ENCODE assay signal across 26 cellular contexts in the genomic region with DNA sequence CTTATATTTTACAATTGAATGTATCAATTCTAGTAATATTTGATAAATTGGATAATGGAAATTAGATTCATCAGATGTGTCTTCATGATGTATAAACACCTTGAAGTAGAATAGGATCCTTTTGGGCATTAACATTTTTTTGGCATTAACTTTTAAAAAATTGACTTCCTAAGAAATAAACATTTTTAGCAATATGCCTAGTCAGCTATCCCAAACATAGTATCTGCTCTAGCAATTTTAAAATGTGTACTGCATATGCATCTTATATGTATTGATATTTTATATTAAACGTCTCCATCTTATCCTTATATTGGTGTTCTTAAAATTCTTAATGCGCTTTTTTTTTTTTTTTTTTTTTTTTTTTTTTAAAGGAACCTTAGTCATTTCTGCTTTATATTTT. TPM values are rescaled to one million over a fixed set of nuclear protein-coding genes. Genes with fewer than 3 reads are reported as not detected.
DNase-seq lines count a peak whose midpoint lies in the region; ATAC-seq, FAIRE-seq and TF ChIP-seq lines count a peak whose summit lies in the region.
"Had no signal": no experiment of that assay in that cellular context is flagged by ENCODE, and none has a peak within 500 bp of the region (broad histone marks: within the 10 kb centered on the region; RNA-seq: fewer than 3 reads in every experiment).

No MANE protein-coding gene starts in this region.

- H3K4me1 ChIP-seq in HepG2 (ENCODE audit: insufficient read depth, low read length) (no peaks in the 10 kb centered on the region), right lobe of liver (no peaks in the 10 kb centered on the region), K562 (replicated peaks in 1 of 2; ENCODE audit: control insufficient read depth in 2 of 2, insufficient read depth in 2 of 2, low read length in 2 of 2) (no peaks in the 10 kb centered on the region), pancreas (peaks cover 0 to 8% (median 0%) of the 10 kb centered on the region in 3 donors)
- H3K4me1 ChIP-seq: A549, BE2C, HAP-1 had no signal

- TF ChIP-seq EP300 in HepG2 (IDR thresholded peaks at IDR 0.05; ENCODE audit: low read depth in 2 of 2, low read length in 2 of 2) (no peak), HepG2 (CRISPR knock-in tag; IDR thresholded peaks at IDR 0.05; ENCODE audit: borderline replicate concordance) (no peak), K562 (IDR thresholded peaks at IDR 0.05; ENCODE audit: low read length) (no peak)

- WGBS in HepG2 (ENCODE audit: low lambda C conversion rate), result 92% methylated on average over 2 of the region's 2 CpGs
- WGBS in right lobe of liver (ENCODE audit: insufficient coverage, low coverage, low lambda C conversion rate, missing lambda C conversion rate), result 100% methylated on average over 2 of the region's 2 CpGs
- 73% methylated on average over 1 of the region's 2 CpGs for WGBS in K562 (ENCODE audit: insufficient coverage, low coverage, missing lambda C conversion rate)
- 88 to 94% methylated on average over 2 of the region's 2 CpGs for WGBS in pancreas, 2 donors

- CTCF ChIA-PET in HepG2 (lab: Yijun Ruan, JAX; ENCODE audit: low intra/inter-chr PET ratio, low total read pairs), result no interaction called here
- CTCF ChIA-PET in K562 (lab: Yijun Ruan, JAX; ENCODE audit: low intra/inter-chr PET ratio), result no interaction called here

- BruUV-seq in HepG2 (replicated peaks; lab: Mats Ljungman, UMichigan) (no TSS peak), K562 (replicated peaks; lab: Mats Ljungman, UMichigan) (no TSS peak)

- no peak for FAIRE-seq in HepG2 (lab: Jason Lieb, UNC)
- FAIRE-seq in K562 (lab: Jason Lieb, UNC), result no peak
- FAIRE-seq in frontal cortex (lab: Jason Lieb, UNC), result peak; percentile 48
- peak; percentile 51 for FAIRE-seq in pancreas (lab: Jason Lieb, UNC)
- FAIRE-seq: A549, GM12892, H54 had no signal

- H3K9me1 ChIP-seq in K562 (ENCODE audit: control insufficient read depth, insufficient read depth, low read length), result no peaks in the 10 kb centered on the region

- TF ChIP-seq POLR2A in HepG2 (IDR thresholded peaks at IDR 0.05; ENCODE audit: insufficient read depth in 1 of 2, low read depth in 2 of 2, low read length in 2 of 2) (no peak), right lobe of liver (IDR thresholded peaks at IDR 0.05) (no peak), K562 (conservative IDR thresholded peaks at IDR 0.05) (no peak)

- H3K79me2 ChIP-seq in HepG2 (ENCODE audit: insufficient read depth, low read length) (no peaks in the 10 kb centered on the region), K562 (ENCODE audit: control insufficient read depth, insufficient read depth, low read length) (no peaks in the 10 kb centered on the region)

- no peak overlapping the region for H3K4me3 ChIP-seq in HepG2 (replicated peaks in 1 of 3; ENCODE audit: insufficient read depth in 1 of 3, low read depth in 2 of 3, low read length in 3 of 3)
- no peak overlapping the region for H3K4me3 ChIP-seq in right lobe of liver
- H3K4me3 ChIP-seq in K562, result no peak overlapping the region
- H3K4me3 ChIP-seq in pancreas, result no peak overlapping the region
- H3K4me3 ChIP-seq: A549; BLaER1 treated with 17β-estradiol and CSF1 and Interleukin-3, amounts not matched to agents 10 nM and 100 nM; HAP-1 had no signal

- no peak overlapping the region for H3K9ac ChIP-seq in HepG2 (ENCODE audit: insufficient read depth, low read depth, low read length)
- no peak overlapping the region for H3K9ac ChIP-seq in K562 (ENCODE audit: insufficient read depth in 1 of 2, low read depth in 2 of 2, low read length in 2 of 2)
- H3K9ac ChIP-seq: BLaER1 treated with 17β-estradiol and CSF1 and Interleukin-3, amounts not matched to agents 10 nM and 100 nM had no signal

- H3K27ac ChIP-seq in HepG2 (ENCODE audit: extremely low read length, insufficient read depth, low read length), result no peak overlapping the region
- H3K27ac ChIP-seq in right lobe of liver, result no peak overlapping the region
- no peak overlapping the region for H3K27ac ChIP-seq in K562 (ENCODE audit: extremely low read depth, low read depth, low read length)
- H3K27ac ChIP-seq in pancreas, result no peak overlapping the region
- H3K27ac ChIP-seq: 22Rv1; A549; BLaER1 treated with 17β-estradiol and CSF1 and Interleukin-3, amounts not matched to agents 10 nM and 100 nM had no signal

- TF ChIP-seq RAD21 in HepG2 (CRISPR knock-in tag; IDR thresholded peaks at IDR 0.05) (no peak), K562 (CRISPR knock-in tag; conservative IDR thresholded peaks at IDR 0.05 in 1 of 2, IDR thresholded peaks at IDR 0.05 in 1 of 2) (no peak)

- H3K4me2 ChIP-seq in HepG2 (ENCODE audit: low read depth, low read length) (no peak overlapping the region), K562 (ENCODE audit: insufficient read depth, low read length) (no peak overlapping the region)
- H3K4me2 ChIP-seq: A549; BLaER1 treated with 17β-estradiol and CSF1 and Interleukin-3, amounts not matched to agents 10 nM and 100 nM had no signal

- DNase-seq in HepG2 (ENCODE audit: low spot score) (no peak), right lobe of liver (no peak), K562 (ENCODE audit: extremely low read depth in 1 of 4, low spot score in 3 of 4) (no peak), frontal cortex (ENCODE audit: low spot score in 2 of 2) (no peak), pancreas (no peak), NCI-H187 treated with DMSO at 0.1 percent for 48 hours (lab: John Stamatoyannopoulos, UW) (no peak), SHP77 (lab: John Stamatoyannopoulos, UW) (no peak)
- DNase-seq in effector memory CD8-positive, alpha-beta T cell, result no peak
- DNase-seq: ACHN; AML-193; BE2C; CD4-positive, alpha-beta T cell; CD8-positive, alpha-beta memory T cell; DMS 273 treated with DMSO at 0.1 percent for 48 hours; DMS79; EL; GF-D8; GOT3; HFFc6 had no signal

- H3K36me3 Mint-ChIP-seq in effector memory CD8-positive, alpha-beta T cell (ENCODE audit: insufficient read depth), result peaks cover 84% of the 10 kb centered on the region

- H3K27me3 Mint-ChIP-seq in effector memory CD8-positive, alpha-beta T cell, result no peaks in the 10 kb centered on the region
- H3K27me3 Mint-ChIP-seq: CD4-positive, alpha-beta T cell; CD8-positive, alpha-beta memory T cell had no signal

- no peak overlapping the region for H3K4me3 Mint-ChIP-seq in effector memory CD8-positive, alpha-beta T cell
- H3K4me3 Mint-ChIP-seq: CD14-positive monocyte; CD4-positive, alpha-beta T cell; CD8-positive, alpha-beta memory T cell; HFFc6 had no signal

- peaks cover 5 to 26% of the 10 kb centered on the region in 2 donors for H3K4me1 Mint-ChIP-seq in effector memory CD8-positive, alpha-beta T cell (ENCODE audit: low read depth in 2 of 2)

- intact Hi-C loops in HepG2 (cut with micrococcal nuclease; ENCODE audit: unreplicated experiment) (no loop called here), right lobe of liver (cut with DNase I) (no loop called here), K562 (cut with micrococcal nuclease) (loop anchor here (2.0 kb wide), 1 partner anchor 59 kb away; no protein-coding TSS in a partner anchor), pancreas (cut with DNase I) (no loop called here)

- H3K9me3 ChIP-seq in HepG2 (ENCODE audit: low read length) (no peaks in the 10 kb centered on the region), right lobe of liver (no peaks in the 10 kb centered on the region), K562 (replicated peaks; ENCODE audit: control insufficient read depth, insufficient read depth, low read depth, low read length) (peaks cover 2% of the 10 kb centered on the region; the same call in 1 of the 2 replicates), pancreas (no peaks in the 10 kb centered on the region)
- H3K9me3 ChIP-seq: A549, BE2C, HAP-1 had no signal

- no peak overlapping the region for H3K27ac Mint-ChIP-seq in effector memory CD8-positive, alpha-beta T cell
- H3K27ac Mint-ChIP-seq: CD14-positive monocyte; CD4-positive, alpha-beta T cell; CD8-positive, alpha-beta memory T cell; HFFc6 had no signal

- in situ Hi-C loops in HepG2 (cut with HindIII; ENCODE audit: extremely low pct_ligation_motif_present, low pct_unique_long_range_greater_than_20kb) (no loop called here), K562 (cut with MboI) (no loop called here)

- H4K20me1 ChIP-seq in HepG2 (ENCODE audit: insufficient read depth, low read length), result no peaks in the 10 kb centered on the region
- H4K20me1 ChIP-seq in K562 (replicated peaks; ENCODE audit: control insufficient read depth, insufficient read depth, low read length), result no peaks in the 10 kb centered on the region

- TF ChIP-seq CTCF in HepG2 (CRISPR knock-in tag; IDR thresholded peaks at IDR 0.05), result no peak
- no peak for TF ChIP-seq CTCF in right lobe of liver (IDR thresholded peaks at IDR 0.05)
- TF ChIP-seq CTCF in K562 (IDR thresholded peaks at IDR 0.05 in 2 of 3, conservative IDR thresholded peaks at IDR 0.05 in 1 of 3; ENCODE audit: insufficient read depth in 2 of 3, low read depth in 1 of 3, low read length in 3 of 3), result no peak
- TF ChIP-seq CTCF in pancreas (IDR thresholded peaks at IDR 0.05), result no peak

- H3K36me3 ChIP-seq in HepG2 (replicated peaks in 1 of 2; ENCODE audit: control insufficient read depth in 1 of 2, insufficient read depth in 2 of 2, low read length in 2 of 2) (peaks cover 6 to 38% of the 10 kb centered on the region in 2 experiments; a peak in 4 of 5 replicates), right lobe of liver (peaks cover 5 to 73% (median 24%) of the 10 kb centered on the region in 4 donors), K562 (ENCODE audit: control insufficient read depth, insufficient read depth, low read length) (peaks cover 71% of the 10 kb centered on the region), pancreas (peaks cover 11 to 66% (median 21%) of the 10 kb centered on the region in 3 donors)

- POLR2A ChIA-PET in HepG2 (lab: Yijun Ruan, JAX) (interaction anchor here (2.3 kb wide), 1 partner anchor 8 kb away, joined by 6 read pairs; no protein-coding TSS in a partner anchor), K562 (lab: Yijun Ruan, JAX) (interaction anchor here (1.0 to 4.7 kb wide), 3 partner anchors 10 to 14 kb away, joined by 3 to 20 read pairs (median 3); no protein-coding TSS in a partner anchor)

- ATAC-seq in HepG2 (no peak), right lobe of liver (no peak), K562 (no peak), pancreas (no peak)
- no peak for ATAC-seq in effector memory CD8-positive, alpha-beta T cell (replicated peaks)
- ATAC-seq: A549 had no signal

- H3K27me3 ChIP-seq in HepG2 (ENCODE audit: control insufficient read depth in 1 of 2, insufficient read depth in 2 of 2, low read length in 2 of 2) (no peaks in the 10 kb centered on the region), right lobe of liver (no peaks in the 10 kb centered on the region), K562 (ENCODE audit: control insufficient read depth in 2 of 2, insufficient read depth in 2 of 2, low read length in 2 of 2) (no peaks in the 10 kb centered on the region), pancreas (no peaks in the 10 kb centered on the region)
- H3K27me3 ChIP-seq: BE2C; BLaER1 treated with 17β-estradiol and CSF1 and Interleukin-3, amounts not matched to agents 10 nM and 100 nM had no signal

- no peak overlapping the region for H2AFZ ChIP-seq in HepG2 (ENCODE audit: low read length)
- H2AFZ ChIP-seq in K562 (ENCODE audit: low read depth, low read length), result no peak overlapping the region

- no peaks in the 10 kb centered on the region for H3K9me3 Mint-ChIP-seq in effector memory CD8-positive, alpha-beta T cell

RNA-seq across cellular contexts. Expression of gene CCNDBP1, which starts 8.5 kb away (rescaled TPM):
- total RNA-seq in HepG2 (2016; rRNA removed; fragmentation: Illumina TruSeq; extraction: Trizol) (24.8 and 33.1 TPM in 2 replicates), right lobe of liver (10 to 100 TPM; 20.2 to 30.5 (median 22.9) TPM), K562 (2014; rRNA removed) (50.0 and 55.5 TPM in 2 replicates), K562 (2014; rRNA removed; fragmentation: Illumina TruSeq; extraction: Trizol) (67.6 and 71.9 TPM in 2 replicates), K562 (2015; rRNA removed; fragmentation: Illumina TruSeq; extraction: Trizol) (47.9 and 49.5 TPM in 2 replicates), K562 (2021) (47.9 and 49.1 TPM in 2 replicates), frontal cortex (22.4 TPM), pancreas (10 to 100 TPM; 17.6 to 35.7 (median 21.7) TPM)
- 5.3 and 5.7 TPM in 2 replicates for total RNA-seq in HepG2 (2016; cell fraction: cytosol; rRNA removed; fragmentation: Illumina TruSeq; extraction: Trizol; ENCODE audit: low read depth)
- 23.1 and 35.5 TPM in 2 replicates for total RNA-seq in HepG2 (2016; cell fraction: insoluble cytoplasmic fraction; rRNA removed; fragmentation: Illumina TruSeq; extraction: Trizol)
- total RNA-seq in HepG2 (2016; cell fraction: membrane; rRNA removed; fragmentation: Illumina TruSeq; extraction: Trizol), result 11.3 and 11.4 TPM in 2 replicates
- 14.3 and 16.4 TPM in 2 replicates for total RNA-seq in HepG2 (2016; cell fraction: nucleus; rRNA removed; fragmentation: Illumina TruSeq; extraction: Trizol)
- polyA plus RNA-seq in HepG2 (2011; rRNA removed) (35.9 and 42.3 TPM in 2 replicates), K562 (2011; rRNA removed) (98.3 and 111 TPM in 2 replicates), K562 (2014; fragmentation: Illumina TruSeq; extraction: Trizol) (57.7 and 59.9 TPM in 2 replicates), K562 (2014; fragmentation: Nextera tagmentation; extraction: Ambion mirVana) (10 to 100 TPM; 37.0 to 44.7 TPM), K562 (2014; rRNA removed) (65.4 and 72.0 TPM in 2 replicates), pancreas (10 to 100 TPM; 20.1 to 37.7 TPM)
- polyA plus RNA-seq in HepG2 (2011; cell fraction: cytosol; rRNA removed), result 35.3 and 35.4 TPM in 2 replicates
- 31.8 and 37.6 TPM in 2 replicates for polyA plus RNA-seq in HepG2 (2011; cell fraction: nucleus; rRNA removed)
- polyA plus RNA-seq in HepG2 (2012), result 23.1 and 31.6 TPM in 2 replicates
- polyA plus RNA-seq in HepG2 (2016; cell fraction: cytosol; fragmentation: Illumina TruSeq; extraction: Trizol; ENCODE audit: low read depth), result 5.0 and 5.3 TPM in 2 replicates
- polyA plus RNA-seq in HepG2 (2016; cell fraction: insoluble cytoplasmic fraction; fragmentation: Illumina TruSeq; extraction: Trizol; ENCODE audit: low read depth), result 31.6 and 34.7 TPM in 2 replicates
- 7.8 and 9.0 TPM in 2 replicates for polyA plus RNA-seq in HepG2 (2016; cell fraction: membrane; fragmentation: Illumina TruSeq; extraction: Trizol; ENCODE audit: low read depth)
- polyA plus RNA-seq in HepG2 (2016; cell fraction: nucleus; fragmentation: Illumina TruSeq; extraction: Trizol; ENCODE audit: insufficient read depth, low read depth), result 16.2 and 18.0 TPM in 2 replicates
- 25.9 and 41.1 TPM in 2 replicates for polyA minus RNA-seq in HepG2 (2011; rRNA and poly(A)+ RNA removed; ENCODE audit: low replicate concordance)
- polyA minus RNA-seq in HepG2 (2011; cell fraction: cytosol; rRNA and poly(A)+ RNA removed), result 13.3 and 14.3 TPM in 2 replicates
- 40.0 and 46.0 TPM in 2 replicates for polyA minus RNA-seq in HepG2 (2011; cell fraction: nucleus; rRNA and poly(A)+ RNA removed)
- total RNA-seq in K562 (2011; cell fraction: chromatin; rRNA removed; ENCODE audit: low replicate concordance), result 56.2 and 80.6 TPM in 2 replicates
- total RNA-seq in K562 (2011; cell fraction: nucleolus; rRNA removed), result 40.4 and 46.3 TPM in 2 replicates
- total RNA-seq in K562 (2011; cell fraction: nucleoplasm; rRNA removed), result 55.0 and 77.6 TPM in 2 replicates
- polyA plus RNA-seq in K562 (2011; cell fraction: cytosol; rRNA removed), result 86.8 and 107 TPM in 2 replicates
- polyA plus RNA-seq in K562 (2011; cell fraction: nucleus; rRNA removed), result 58.5 and 72.4 TPM in 2 replicates
- polyA plus RNA-seq in K562 (2012), result 50.4 and 99.8 TPM in 2 replicates
- 61.5 and 64.1 TPM in 2 replicates for polyA minus RNA-seq in K562 (2011; rRNA and poly(A)+ RNA removed)
- polyA minus RNA-seq in K562 (2011; cell fraction: cytosol; rRNA and poly(A)+ RNA removed), result 18.9 and 22.9 TPM in 2 replicates
- polyA minus RNA-seq in K562 (2011; cell fraction: nucleus; rRNA and poly(A)+ RNA removed), result 33.1 and 51.0 TPM in 2 replicates

RNA-seq across cellular contexts. Expression of gene EPB42, which starts 27.1 kb away (rescaled TPM):
- total RNA-seq in HepG2 (2016; rRNA removed; fragmentation: Illumina TruSeq; extraction: Trizol), result not detected in 2 replicates
- not detected in 2 replicates for total RNA-seq in HepG2 (2016; cell fraction: cytosol; rRNA removed; fragmentation: Illumina TruSeq; extraction: Trizol; ENCODE audit: low read depth)
- total RNA-seq in HepG2 (2016; cell fraction: insoluble cytoplasmic fraction; rRNA removed; fragmentation: Illumina TruSeq; extraction: Trizol), result not detected in 2 replicates
- total RNA-seq in HepG2 (2016; cell fraction: membrane; rRNA removed; fragmentation: Illumina TruSeq; extraction: Trizol), result not detected in 2 replicates
- not detected in 2 replicates for total RNA-seq in HepG2 (2016; cell fraction: nucleus; rRNA removed; fragmentation: Illumina TruSeq; extraction: Trizol)
- not detected in 2 replicates for polyA plus RNA-seq in HepG2 (2011; rRNA removed)
- not detected in 2 replicates for polyA plus RNA-seq in HepG2 (2011; cell fraction: cytosol; rRNA removed)
- polyA plus RNA-seq in HepG2 (2011; cell fraction: nucleus; rRNA removed), result not detected in 2 replicates
- polyA plus RNA-seq in HepG2 (2012), result not detected in 2 replicates
- polyA plus RNA-seq in HepG2 (2016; cell fraction: cytosol; fragmentation: Illumina TruSeq; extraction: Trizol; ENCODE audit: low read depth), result not detected in 2 replicates
- polyA plus RNA-seq in HepG2 (2016; cell fraction: insoluble cytoplasmic fraction; fragmentation: Illumina TruSeq; extraction: Trizol; ENCODE audit: low read depth), result not detected in 2 replicates
- polyA plus RNA-seq in HepG2 (2016; cell fraction: membrane; fragmentation: Illumina TruSeq; extraction: Trizol; ENCODE audit: low read depth), result not detected in 2 replicates
- not detected in 2 replicates for polyA plus RNA-seq in HepG2 (2016; cell fraction: nucleus; fragmentation: Illumina TruSeq; extraction: Trizol; ENCODE audit: insufficient read depth, low read depth)
- not detected in 2 replicates for polyA minus RNA-seq in HepG2 (2011; rRNA and poly(A)+ RNA removed; ENCODE audit: low replicate concordance)
- not detected in 2 replicates for polyA minus RNA-seq in HepG2 (2011; cell fraction: cytosol; rRNA and poly(A)+ RNA removed)
- polyA minus RNA-seq in HepG2 (2011; cell fraction: nucleus; rRNA and poly(A)+ RNA removed), result not detected in 2 replicates
- 1 to 10 TPM in 1 of 6 experiments, under 1 TPM in 2, not detected in 3; 0.20 to 3.4 (median 0.64) TPM for total RNA-seq in right lobe of liver
- 0.51 and 1.6 TPM in 2 replicates for total RNA-seq in K562 (2011; cell fraction: chromatin; rRNA removed; ENCODE audit: low replicate concordance)
- total RNA-seq in K562 (2011; cell fraction: nucleolus; rRNA removed), result 1.5 and 1.7 TPM in 2 replicates
- total RNA-seq in K562 (2011; cell fraction: nucleoplasm; rRNA removed), result 1.2 and 2.3 TPM in 2 replicates
- 1.5 and 2.1 TPM in 2 replicates for total RNA-seq in K562 (2014; rRNA removed)
- total RNA-seq in K562 (2014; rRNA removed; fragmentation: Illumina TruSeq; extraction: Trizol), result 1.4 and 1.5 TPM in 2 replicates
- total RNA-seq in K562 (2015; rRNA removed; fragmentation: Illumina TruSeq; extraction: Trizol), result 0.51 and 0.79 TPM in 2 replicates
- 1.3 and 1.7 TPM in 2 replicates for total RNA-seq in K562 (2021)
- 0.59 and 0.89 TPM in 2 replicates for polyA plus RNA-seq in K562 (2011; rRNA removed)
- polyA plus RNA-seq in K562 (2011; cell fraction: cytosol; rRNA removed), result 0.89 and 0.96 TPM in 2 replicates
- 0.66 and 0.70 TPM in 2 replicates for polyA plus RNA-seq in K562 (2011; cell fraction: nucleus; rRNA removed)
- polyA plus RNA-seq in K562 (2012), result 0.91 and 1.2 TPM in 2 replicates
- polyA plus RNA-seq in K562 (2014; fragmentation: Illumina TruSeq; extraction: Trizol), result 1.5 and 2.3 TPM in 2 replicates
- polyA plus RNA-seq in K562 (2014; fragmentation: Nextera tagmentation; extraction: Ambion mirVana), result under 1 TPM; 0.38 to 0.57 TPM
- 1.3 and 1.6 TPM in 2 replicates for polyA plus RNA-seq in K562 (2014; rRNA removed)
- 1.5 and 1.6 TPM in 2 replicates for polyA minus RNA-seq in K562 (2011; rRNA and poly(A)+ RNA removed)
- polyA minus RNA-seq in K562 (2011; cell fraction: cytosol; rRNA and poly(A)+ RNA removed), result 0.67 and 1.9 TPM in 2 replicates
- 0.27 and 0.67 TPM in 2 replicates for polyA minus RNA-seq in K562 (2011; cell fraction: nucleus; rRNA and poly(A)+ RNA removed)
- total RNA-seq in frontal cortex, result 2.0 TPM
- total RNA-seq in pancreas, result not detected
- polyA plus RNA-seq in pancreas, result not detected
- total RNA-seq: CD4-positive, alpha-beta T cell; CD8-positive, alpha-beta memory T cell; HFFc6 had no signal
- polyA plus RNA-seq: A549; CD8-positive, alpha-beta memory T cell had no signal

Comparison
In these comparisons a context has a peak if more than half of its experiments do, and no peak if none do; other contexts are left out.
1. Of the 241 proteins assayed by ChIP-seq in both HepG2 and K562: peak only in HepG2: none; only in K562: none; in both: MAFF; in neither: 239; mixed calls (peak in some experiments, not most) for 1.